In the genomic region with DNA sequence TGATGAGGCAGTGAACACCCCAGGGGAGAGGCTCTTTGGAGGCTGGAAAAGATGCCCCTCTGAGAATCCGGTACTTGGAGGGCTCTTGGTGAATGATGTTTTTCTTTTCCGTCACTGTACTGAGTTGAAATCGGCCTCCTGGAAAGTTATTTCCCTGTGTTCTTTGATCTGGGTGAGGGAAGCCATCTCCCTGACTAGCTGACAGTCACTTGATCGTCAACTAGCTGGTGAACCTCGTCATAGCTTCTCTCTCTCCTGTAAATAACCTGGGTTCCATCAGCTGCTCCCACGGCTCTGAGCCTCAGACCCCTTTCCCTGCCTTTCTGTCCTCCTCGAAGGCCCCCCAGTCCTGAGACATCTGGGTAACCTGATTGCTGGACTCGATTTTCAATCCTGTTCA, we compare ENCODE assay signal across 25 cellular contexts. TPM values are rescaled to one million over a fixed set of nuclear protein-coding genes. Genes with fewer than 3 reads are reported as not detected.
DNase-seq lines count a peak whose midpoint lies in the region; ATAC-seq and TF ChIP-seq lines count a peak whose summit lies in the region.
"Had no signal": no experiment of that assay in that cellular context is flagged by ENCODE, and none has a peak within 500 bp of the region (broad histone marks: within the 10 kb centered on the region; RNA-seq: fewer than 3 reads in every experiment).

No MANE protein-coding gene starts in this region.

- no peak for ATAC-seq in CD4-positive, CD25-positive, alpha-beta regulatory T cell (ENCODE audit: low read depth in 2 of 2)
- ATAC-seq in activated B cell treated with CpG ODN at 0.5 μM for 24 hours (ENCODE audit: low read depth): no peak
- ATAC-seq in effector memory CD8-positive, alpha-beta T cell (replicated peaks): no peak
- ATAC-seq in GM18861 (IDR thresholded peaks at IDR 0.05; ENCODE audit: unreplicated experiment): no peak
- ATAC-seq: body of pancreas, lower lobe of right lung, psoas muscle had no signal

- H3K4me1 ChIP-seq in CD4-positive, CD25-positive, alpha-beta regulatory T cell (ENCODE audit: control insufficient read depth, insufficient read depth, low read length, poor library complexity, severe bottlenecking): peaks cover 22% of the 10 kb centered on the region
- H3K4me1 ChIP-seq: BE2C, body of pancreas had no signal

- peak overlapping the region; percentile 64 for H3K4me3 ChIP-seq in CD4-positive, CD25-positive, alpha-beta regulatory T cell (ENCODE audit: low read depth, low read length)
- H3K4me3 ChIP-seq: body of pancreas, lower lobe of right lung, psoas muscle had no signal

- no peaks in the 10 kb centered on the region for H3K36me3 Mint-ChIP-seq in T-helper 2 cell treated with Interferon-gamma antibody and Interleukin-4, amounts not matched to agents 5 μg/mL and 100 μg/mL, for 36 hours (ENCODE audit: low read depth)
- no peaks in the 10 kb centered on the region for H3K36me3 Mint-ChIP-seq in CD4-positive, CD25-positive, alpha-beta regulatory T cell
- no peaks in the 10 kb centered on the region for H3K36me3 Mint-ChIP-seq in activated B cell treated with CpG ODN at 0.5 μM for 24 hours (ENCODE audit: low read depth)
- H3K36me3 Mint-ChIP-seq in effector memory CD8-positive, alpha-beta T cell (ENCODE audit: insufficient read depth): peaks cover 3% of the 10 kb centered on the region

- H3K36me3 ChIP-seq in CD4-positive, CD25-positive, alpha-beta regulatory T cell (ENCODE audit: control insufficient read depth, insufficient read depth, low read length): no peaks in the 10 kb centered on the region
- H3K36me3 ChIP-seq: BE2C, lower lobe of right lung, WERI-Rb-1 had no signal

- H3K27ac ChIP-seq in CD4-positive, CD25-positive, alpha-beta regulatory T cell (ENCODE audit: insufficient read depth, low read length, poor library complexity, severe bottlenecking): peak overlapping the region; percentile 58
- H3K27ac ChIP-seq: body of pancreas, epithelial cell of prostate, lower lobe of right lung, psoas muscle, WERI-Rb-1 had no signal

- TF ChIP-seq CTCF in activated B cell treated with CpG ODN at 0.5 μM for 24 hours (IDR thresholded peaks at IDR 0.05): no peak

- peak overlapping the region; percentile 81 for H3K27ac Mint-ChIP-seq in T-helper 2 cell treated with Interferon-gamma antibody and Interleukin-4, amounts not matched to agents 5 μg/mL and 100 μg/mL, for 36 hours
- peak overlapping the region; percentile 88 to 98 (median 92) for H3K27ac Mint-ChIP-seq in CD4-positive, CD25-positive, alpha-beta regulatory T cell
- peak overlapping the region; percentile 13 for H3K27ac Mint-ChIP-seq in activated B cell treated with CpG ODN at 0.5 μM for 24 hours
- peak overlapping the region; percentile 84 to 97 for H3K27ac Mint-ChIP-seq in effector memory CD8-positive, alpha-beta T cell

- no peaks in the 10 kb centered on the region for H3K9me3 ChIP-seq in CD4-positive, CD25-positive, alpha-beta regulatory T cell (ENCODE audit: control insufficient read depth in 2 of 2, low read length in 2 of 2)
- H3K9me3 ChIP-seq: BE2C, body of pancreas, lower lobe of right lung, psoas muscle had no signal

- DNase-seq in T-helper 2 cell treated with Interferon-gamma antibody and Interleukin-4, amounts not matched to agents 5 μg/mL and 100 μg/mL, for 36 hours (ENCODE audit: low spot score): no peak
- DNase-seq in T-helper 2 cell (no peak), activated B cell treated with CpG ODN at 0.5 μM for 24 hours (no peak), NCI-H1417 treated with DMSO at 0.1 percent for 48 hours (lab: John Stamatoyannopoulos, UW) (no peak), NCI-H2029 treated with DMSO at 0.1 percent for 48 hours (lab: John Stamatoyannopoulos, UW) (no peak)
- DNase-seq in CD4-positive, CD25-positive, alpha-beta regulatory T cell: no peak
- no peak for DNase-seq in effector memory CD8-positive, alpha-beta T cell
- DNase-seq: 8988T; BE2C; body of pancreas; dermis blood vessel endothelial cell; DMS153; foreskin fibroblast; hippocampal formation; lower lobe of right lung; NCI-H1105 treated with DMSO at 0.1 percent for 48 hours; NCI-H2107; NCI-H524; psoas muscle; SHP77; small intestine; stimulated activated CD4-positive, alpha-beta T cell treated with anti-CD3 and anti-CD28 coated beads, Interleukin-4, amount 100 ng/mL, for 1 hour; WERI-Rb-1 had no signal

- CTCF ChIA-PET in activated B cell treated with CpG ODN at 0.5 μM for 24 hours (lab: Charles Lee): no interaction called here

- POLR2A ChIA-PET in activated B cell treated with CpG ODN at 0.5 μM for 24 hours (lab: Charles Lee): interaction anchor here (0.5 to 1.0 kb wide), 2 partner anchors 26 to 166 kb away, joined by 3 read pairs; no protein-coding TSS in a partner anchor

- intact Hi-C loops in activated B cell treated with CpG ODN at 0.5 μM for 24 hours (cut with micrococcal nuclease): no loop called here

- H3K9me3 Mint-ChIP-seq in T-helper 2 cell treated with Interferon-gamma antibody and Interleukin-4, amounts not matched to agents 5 μg/mL and 100 μg/mL, for 36 hours: no peaks in the 10 kb centered on the region
- H3K9me3 Mint-ChIP-seq in CD4-positive, CD25-positive, alpha-beta regulatory T cell: no peaks in the 10 kb centered on the region
- H3K9me3 Mint-ChIP-seq in activated B cell treated with CpG ODN at 0.5 μM for 24 hours: no peaks in the 10 kb centered on the region
- H3K9me3 Mint-ChIP-seq in effector memory CD8-positive, alpha-beta T cell: no peaks in the 10 kb centered on the region

- H3K27me3 Mint-ChIP-seq in T-helper 2 cell treated with Interferon-gamma antibody and Interleukin-4, amounts not matched to agents 5 μg/mL and 100 μg/mL, for 36 hours (ENCODE audit: low read depth): no peaks in the 10 kb centered on the region
- no peaks in the 10 kb centered on the region for H3K27me3 Mint-ChIP-seq in CD4-positive, CD25-positive, alpha-beta regulatory T cell
- H3K27me3 Mint-ChIP-seq in activated B cell treated with CpG ODN at 0.5 μM for 24 hours: no peaks in the 10 kb centered on the region
- H3K27me3 Mint-ChIP-seq in effector memory CD8-positive, alpha-beta T cell: no peaks in the 10 kb centered on the region

- no peaks in the 10 kb centered on the region for H3K27me3 ChIP-seq in CD4-positive, CD25-positive, alpha-beta regulatory T cell (ENCODE audit: control insufficient read depth, insufficient read depth, low read length)
- H3K27me3 ChIP-seq: BE2C, body of pancreas had no signal

- peak overlapping the region; percentile 21 for H3K4me3 Mint-ChIP-seq in T-helper 2 cell treated with Interferon-gamma antibody and Interleukin-4, amounts not matched to agents 5 μg/mL and 100 μg/mL, for 36 hours
- peak overlapping the region; percentile 6 to 46 (median 16) for H3K4me3 Mint-ChIP-seq in CD4-positive, CD25-positive, alpha-beta regulatory T cell
- no peak overlapping the region for H3K4me3 Mint-ChIP-seq in activated B cell treated with CpG ODN at 0.5 μM for 24 hours
- H3K4me3 Mint-ChIP-seq in effector memory CD8-positive, alpha-beta T cell: peak overlapping the region in 1 of 2 donors; percentile 51

- peaks cover 23% of the 10 kb centered on the region for H3K4me1 Mint-ChIP-seq in T-helper 2 cell treated with Interferon-gamma antibody and Interleukin-4, amounts not matched to agents 5 μg/mL and 100 μg/mL, for 36 hours (ENCODE audit: low read depth)
- H3K4me1 Mint-ChIP-seq in CD4-positive, CD25-positive, alpha-beta regulatory T cell: peaks cover 16 to 41% (median 27%) of the 10 kb centered on the region in 4 donors
- peaks cover 40% of the 10 kb centered on the region for H3K4me1 Mint-ChIP-seq in activated B cell treated with CpG ODN at 0.5 μM for 24 hours
- H3K4me1 Mint-ChIP-seq in effector memory CD8-positive, alpha-beta T cell (ENCODE audit: low read depth in 2 of 2): peaks cover 20 to 26% of the 10 kb centered on the region in 2 donors

RNA-seq across cellular contexts. Expression of gene SOCS3, which starts 27.3 kb away (rescaled TPM):
- 218 TPM for total RNA-seq in CD4-positive, CD25-positive, alpha-beta regulatory T cell
- 10 to 100 TPM; 26.4 to 74.2 (median 51.2) TPM for polyA plus RNA-seq in CD4-positive, CD25-positive, alpha-beta regulatory T cell
- total RNA-seq in activated B cell treated with CpG ODN at 0.5 μM for 24 hours: 79.9 and 80.9 TPM in 2 replicates

RNA-seq across cellular contexts. Expression of gene PGS1, which starts 45.9 kb away (rescaled TPM):
- 50.1 TPM for total RNA-seq in CD4-positive, CD25-positive, alpha-beta regulatory T cell
- 10 to 100 TPM; 29.6 to 35.4 (median 31.5) TPM for polyA plus RNA-seq in CD4-positive, CD25-positive, alpha-beta regulatory T cell
- total RNA-seq in activated B cell treated with CpG ODN at 0.5 μM for 24 hours: 55.2 and 76.1 TPM in 2 replicates

Comparison
In these comparisons a context has a peak if more than half of its experiments do, and no peak if none do; other contexts are left out.
1. H3K27ac Mint-ChIP-seq: peak in every context shown above with its lines; median percentile 92 in CD4-positive, CD25-positive, alpha-beta regulatory T cell; 90 in effector memory CD8-positive, alpha-beta T cell; 81 in T-helper 2 cell treated with Interferon-gamma antibody and Interleukin-4, amounts not matched to agents 5 μg/mL and 100 μg/mL, for 36 hours; 13 in activated B cell treated with CpG ODN at 0.5 μM for 24 hours.